Comparison of ENCODE assay signal across 1 cellular context in the genomic region with DNA sequence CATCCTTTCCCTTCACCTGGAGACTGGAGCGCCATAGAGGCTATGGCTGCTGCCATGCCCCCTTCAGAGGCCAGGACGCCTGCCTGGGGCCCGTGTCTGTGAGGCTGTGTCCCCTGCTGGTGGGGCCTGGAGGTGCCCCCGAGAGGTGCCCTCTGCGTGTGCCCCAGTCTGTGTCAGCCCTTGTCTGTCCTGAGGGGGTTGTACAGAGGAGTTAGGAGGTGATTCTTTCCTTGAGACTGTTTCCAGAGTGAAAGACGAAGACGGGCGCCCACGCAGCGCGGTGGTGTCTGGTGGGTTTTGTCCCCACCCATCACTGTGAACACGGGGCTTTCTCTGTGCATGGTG.
TF ChIP-seq lines count a peak whose summit lies in the region.

No MANE protein-coding gene starts in this region.

TF ChIP-seq in SK-N-SH treated with all-trans-retinoic acid at 6 μM for 48 hours, 23 proteins besides CTCF, POLR2A, EP300 and RAD21 (continued from another document):
- TF ChIP-seq POU6F1 (CRISPR knock-in tag; IDR thresholded peaks at IDR 0.05; ENCODE audit: borderline replicate concordance, low read depth) (no peak), ZNF565 (CRISPR knock-in tag; conservative IDR thresholded peaks at IDR 0.05; ENCODE audit: low read depth) (no peak)
